16 cellular contexts compared by ENCODE assay signal in genomic region chr9:38006163-38006562, GRCh38.
DNase-seq lines count a peak whose midpoint lies in the region; ATAC-seq, FAIRE-seq and TF ChIP-seq lines count a peak whose summit lies in the region.
"Had no signal": no experiment of that assay in that cellular context is flagged by ENCODE, and none has a peak within 500 bp of the region (broad histone marks: within the 10 kb centered on the region; RNA-seq: fewer than 3 reads in every experiment).

No MANE protein-coding gene starts in this region.

- H2BK5ac ChIP-seq in neuronal stem cell (ENCODE audit: low read length), result no peak overlapping the region

- peak overlapping the region; percentile 4 for H4K8ac ChIP-seq in neuronal stem cell (ENCODE audit: low read depth, low read length)

- no peak overlapping the region for H2BK15ac ChIP-seq in neuronal stem cell (ENCODE audit: low read length)

- ATAC-seq in GM23338, result no peak
- peak; percentile 60 for ATAC-seq in RWPE2 (ENCODE audit: low read depth)
- ATAC-seq in HG03520 (IDR thresholded peaks at IDR 0.05; ENCODE audit: unreplicated experiment), result no peak
- ATAC-seq: activated CD4-positive, alpha-beta T cell treated with anti-CD3 and anti-CD28 coated beads for 36 hours had no signal

- H3F3A ChIP-seq in GM23338 (replicated peaks; ENCODE audit: low read depth), result no peaks in the 10 kb centered on the region

- peak overlapping the region; percentile 42 for H3K14ac ChIP-seq in neuronal stem cell (ENCODE audit: low read length)

- H3K27me3 ChIP-seq in GM23338 (ENCODE audit: insufficient read depth), result no peaks in the 10 kb centered on the region
- no peaks in the 10 kb centered on the region for H3K27me3 ChIP-seq in RWPE2 (ENCODE audit: insufficient read depth, poor library complexity, severe bottlenecking)
- no peaks in the 10 kb centered on the region for H3K27me3 ChIP-seq in neuronal stem cell (ENCODE audit: control insufficient read depth in 3 of 3, insufficient read depth in 3 of 3, low read depth in 1 of 3, low read length in 3 of 3)
- H3K27me3 ChIP-seq: esophagus muscularis mucosa had no signal

- H3K4me3 Mint-ChIP-seq in GM23338, result no peak overlapping the region
- H3K4me3 Mint-ChIP-seq: activated CD4-positive, alpha-beta T cell treated with anti-CD3 and anti-CD28 coated beads for 36 hours had no signal

- peak overlapping the region; percentile 68; the same call in 1 of the 2 replicates for H3K27ac Mint-ChIP-seq in GM23338
- H3K27ac Mint-ChIP-seq: activated CD4-positive, alpha-beta T cell treated with anti-CD3 and anti-CD28 coated beads for 36 hours had no signal

- no peaks in the 10 kb centered on the region for H3K9me2 ChIP-seq in GM23338 (ENCODE audit: insufficient read depth)

- 0 out of 2 replicates have a peak, but pooled peaks cover 4% of the 10 kb centered on the region for H3K79me2 ChIP-seq in GM23338 (replicated peaks; ENCODE audit: insufficient read depth)

- H3K4me3 ChIP-seq in GM23338 (no peak overlapping the region), RWPE2 (ENCODE audit: severe bottlenecking) (no peak overlapping the region), neuronal stem cell (ENCODE audit: low read length in 2 of 2) (no peak overlapping the region)
- H3K4me3 ChIP-seq: coronary artery, esophagus muscularis mucosa had no signal

- H3K18ac ChIP-seq in neuronal stem cell (ENCODE audit: low read length), result peak overlapping the region; percentile 51

- H3K36me3 ChIP-seq in GM23338 (ENCODE audit: insufficient read depth), result no peaks in the 10 kb centered on the region
- H3K36me3 ChIP-seq in RWPE2 (ENCODE audit: low read depth), result peaks cover 11% of the 10 kb centered on the region; the same call in 1 of the 2 replicates
- H3K36me3 ChIP-seq in neuronal stem cell (replicated peaks in 1 of 2; ENCODE audit: control insufficient read depth in 2 of 2, insufficient read depth in 2 of 2, low read length in 2 of 2), result no peaks in the 10 kb centered on the region

- H3K79me1 ChIP-seq in neuronal stem cell (ENCODE audit: low read depth, low read length), result no peaks in the 10 kb centered on the region

- H3K4me1 Mint-ChIP-seq in GM23338, result peaks cover 35% of the 10 kb centered on the region

- FAIRE-seq in urothelium cell line (lab: Jason Lieb, UNC), result no peak
- FAIRE-seq: GM19239 had no signal

- no peak overlapping the region for H2AK5ac ChIP-seq in neuronal stem cell (ENCODE audit: low read depth, low read length)

- WGBS in neuronal stem cell (ENCODE audit: extremely low coverage in 2 of 2, insufficient read length in 2 of 2, insufficient replicate concordance in 1 of 2), 2 donors, result no CpG with 5 or more reads among the region's 7 CpGs

- H2BK120ac ChIP-seq in neuronal stem cell (ENCODE audit: low read depth, low read length), result no peak overlapping the region

- H3K23ac ChIP-seq in neuronal stem cell (ENCODE audit: low read depth, low read length, poor library complexity), result no peak overlapping the region

- no peaks in the 10 kb centered on the region for H3K9me3 Mint-ChIP-seq in GM23338

- no peak overlapping the region for H3K9ac ChIP-seq in neuronal stem cell (ENCODE audit: low read depth, low read length, poor library complexity)

- H4K91ac ChIP-seq in neuronal stem cell (ENCODE audit: low read depth, low read length, poor library complexity), result no peak overlapping the region

- H3K9me3 ChIP-seq in RWPE2 (ENCODE audit: severe bottlenecking) (no peaks in the 10 kb centered on the region), neuronal stem cell (replicated peaks in 1 of 2; ENCODE audit: control insufficient read depth in 2 of 2, insufficient read depth in 1 of 2, low read depth in 1 of 2, low read length in 2 of 2) (no peaks in the 10 kb centered on the region)
- H3K9me3 ChIP-seq: esophagus muscularis mucosa had no signal

- no peak overlapping the region for H2BK12ac ChIP-seq in neuronal stem cell (ENCODE audit: low read length)

- H2AFZ ChIP-seq in GM23338 (no peak overlapping the region), neuronal stem cell (ENCODE audit: low read length) (no peak overlapping the region)

- peaks cover 23% of the 10 kb centered on the region for H3K4me1 ChIP-seq in GM23338 (ENCODE audit: insufficient read depth)
- peaks cover 46% of the 10 kb centered on the region for H3K4me1 ChIP-seq in RWPE2 (ENCODE audit: insufficient read depth, poor library complexity, severe bottlenecking)
- peaks cover 17 to 27% of the 10 kb centered on the region in 2 donors for H3K4me1 ChIP-seq in neuronal stem cell (ENCODE audit: control insufficient read depth in 2 of 2, insufficient read depth in 1 of 2, low read depth in 1 of 2, low read length in 2 of 2)

- H3K4ac ChIP-seq in neuronal stem cell (ENCODE audit: low read length), result no peak overlapping the region

- H4K20me1 ChIP-seq in GM23338 (replicated peaks; ENCODE audit: insufficient read depth), result no peaks in the 10 kb centered on the region

- no peak for DNase-seq in GM23338 (ENCODE audit: low spot score)
- DNase-seq in RWPE2 (ENCODE audit: low spot score), result no peak
- DNase-seq in epithelial cell of prostate (ENCODE audit: low read depth, low spot score), result no peak
- DNase-seq in neuronal stem cell (ENCODE audit: low spot score), result no peak
- no peak for DNase-seq in HuH-7 (ENCODE audit: low spot score)
- DNase-seq in urothelium cell line (ENCODE audit: low spot score), result no peak
- DNase-seq in SW 1271 (lab: John Stamatoyannopoulos, UW), result no peak
- DNase-seq: activated CD4-positive, alpha-beta T cell treated with anti-CD3 and anti-CD28 coated beads for 36 hours; activated effector memory CD4-positive, alpha-beta T cell treated with anti-CD3 and anti-CD28 coated beads, Interleukin-2, amount 50 U/mL, for 16 hours; MV-4-11; NCI-H1930; NCI-H524 treated with DMSO at 0.1 percent for 48 hours had no signal

- H3K4me2 ChIP-seq in GM23338, result no peak overlapping the region
- no peak overlapping the region for H3K4me2 ChIP-seq in neuronal stem cell (ENCODE audit: insufficient read depth, low read length, poor library complexity, severe bottlenecking)

- no peak for TF ChIP-seq CTCF in GM23338 (conservative IDR thresholded peaks at IDR 0.05; ENCODE audit: low read depth in 2 of 2)
- no peak for TF ChIP-seq CTCF in RWPE2 (IDR thresholded peaks at IDR 0.05; ENCODE audit: poor library complexity, severe bottlenecking)

- H3K27me3 Mint-ChIP-seq in GM23338 (ENCODE audit: insufficient read depth, low read depth, poor library complexity), result peaks cover 13% of the 10 kb centered on the region
- H3K27me3 Mint-ChIP-seq: activated CD4-positive, alpha-beta T cell treated with anti-CD3 and anti-CD28 coated beads for 36 hours had no signal

- H3K27ac ChIP-seq in GM23338 (ENCODE audit: low read depth) (no peak overlapping the region), RWPE2 (ENCODE audit: poor library complexity, severe bottlenecking) (peak overlapping the region; percentile 95), epithelial cell of prostate (peak overlapping the region; percentile 97), neuronal stem cell (replicated peaks; ENCODE audit: low read length) (no peak overlapping the region)

- no peaks in the 10 kb centered on the region for H3K36me3 Mint-ChIP-seq in GM23338 (ENCODE audit: low read depth)

Comparison
In these comparisons a context has a peak if more than half of its experiments do, and no peak if none do; other contexts are left out.
1. H3K27ac ChIP-seq: peak in RWPE2 (single experiment) and epithelial cell of prostate (single experiment); none in GM23338 (single experiment) and neuronal stem cell (single experiment).